In the genomic region with DNA sequence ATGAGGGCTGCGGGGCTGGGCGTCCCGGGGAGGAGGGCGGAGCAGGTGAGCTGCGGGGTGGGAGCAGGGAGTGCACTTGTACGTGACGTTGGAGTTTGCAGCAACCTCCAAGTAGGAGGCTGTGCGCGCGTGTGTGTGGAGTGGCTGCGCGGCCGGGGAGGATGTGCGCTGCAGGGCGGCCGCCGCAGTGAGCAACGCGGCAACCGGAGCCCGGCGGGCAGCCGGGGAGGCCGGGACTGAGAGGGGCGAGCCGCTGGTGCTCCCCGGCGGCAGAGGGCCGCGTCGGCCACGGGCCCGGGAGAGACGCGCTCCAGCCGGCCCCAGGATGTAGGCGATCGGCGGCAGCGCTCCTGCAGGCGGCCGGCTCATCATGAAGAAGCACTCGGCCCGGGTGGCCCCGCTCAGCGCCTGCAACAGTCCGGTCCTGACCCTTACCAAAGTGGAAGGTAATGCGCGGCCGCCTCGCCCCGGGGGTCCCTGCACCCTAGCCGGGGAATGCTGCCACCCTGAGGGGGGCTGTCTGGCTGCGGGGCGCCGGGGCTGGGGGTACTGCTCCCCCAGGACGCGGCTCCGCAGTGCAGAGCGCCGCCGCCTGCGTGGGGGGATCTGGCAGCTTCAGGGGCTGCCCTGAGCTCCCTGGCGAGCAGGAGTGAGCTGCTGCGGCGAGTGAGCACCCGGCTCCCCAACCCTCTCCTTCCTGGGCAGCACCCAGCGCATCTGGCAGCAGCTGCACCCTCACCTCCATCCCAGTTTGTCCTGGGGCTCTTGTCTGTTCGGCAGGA, we compare ENCODE assay signal across 7 cellular contexts.
DNase-seq lines count a peak whose midpoint lies in the region; ATAC-seq and TF ChIP-seq lines count a peak whose summit lies in the region.

No MANE protein-coding gene starts in this region.

- peaks cover 4% of the 10 kb centered on the region for H3K36me3 Mint-ChIP-seq in T-helper 1 cell treated with Interleukin-12 subunit alpha and Interleukin-12 subunit beta and Interleukin-4 antibody, amounts not matched to agents 30 μg/mL and 1 μg/mL, for 36 hours (ENCODE audit: low read depth)

- H3K36me3 ChIP-seq in testis (ENCODE audit: low read depth, missing control alignments) (no peaks in the 10 kb centered on the region), uterus (no peaks in the 10 kb centered on the region)

- H3K27me3 Mint-ChIP-seq in T-helper 1 cell treated with Interleukin-12 subunit alpha and Interleukin-12 subunit beta and Interleukin-4 antibody, amounts not matched to agents 30 μg/mL and 1 μg/mL, for 36 hours (ENCODE audit: low read depth) = peaks cover 37% of the 10 kb centered on the region

- H3K27ac ChIP-seq in dorsolateral prefrontal cortex (peak overlapping the region in 52 of 59 donors; percentile 32 to 90 (median 74)), testis (no peak overlapping the region), uterus (no peak overlapping the region)

- H3K4me3 ChIP-seq in dorsolateral prefrontal cortex (peak overlapping the region; percentile 36 to 80 (median 69)), testis (peak overlapping the region; percentile 18 to 48), uterus (peak overlapping the region in 1 of 2 donors; percentile 11)

- H3K27me3 ChIP-seq in dorsolateral prefrontal cortex (peaks cover 0 to 13% (median 0%) of the 10 kb centered on the region in 45 donors), testis (no peaks in the 10 kb centered on the region), uterus (peaks cover 0 to 3% of the 10 kb centered on the region in 2 donors)

- peak overlapping the region; percentile 72 for H3K4me3 Mint-ChIP-seq in T-helper 1 cell treated with Interleukin-12 subunit alpha and Interleukin-12 subunit beta and Interleukin-4 antibody, amounts not matched to agents 30 μg/mL and 1 μg/mL, for 36 hours

- WGBS in testis, 2 donors = 0 to 1% methylated on average over 20 to 32 of the region's 69 CpGs

- H3K4me1 ChIP-seq in testis (no peaks in the 10 kb centered on the region), uterus (peaks cover 0 to 10% of the 10 kb centered on the region in 2 donors)

- peaks cover 29% of the 10 kb centered on the region for H3K4me1 Mint-ChIP-seq in T-helper 1 cell treated with Interleukin-12 subunit alpha and Interleukin-12 subunit beta and Interleukin-4 antibody, amounts not matched to agents 30 μg/mL and 1 μg/mL, for 36 hours (ENCODE audit: low read depth)

- H3K9me3 Mint-ChIP-seq in T-helper 1 cell treated with Interleukin-12 subunit alpha and Interleukin-12 subunit beta and Interleukin-4 antibody, amounts not matched to agents 30 μg/mL and 1 μg/mL, for 36 hours = no peaks in the 10 kb centered on the region

- ATAC-seq in GM18519 (IDR thresholded peaks at IDR 0.05; ENCODE audit: low FRiP score, unreplicated experiment) = peak; percentile 42
- peak; percentile 40 for ATAC-seq in HG03097 (IDR thresholded peaks at IDR 0.05; ENCODE audit: low FRiP score, unreplicated experiment)

- DNase-seq in dorsolateral prefrontal cortex (peak in 8 of 10 donors; percentile 63 to 82 (median 71)), midbrain (lab: John Stamatoyannopoulos, UW) (peak; percentile 53), testis (peak; percentile 23), uterus (no peak)

- intact Hi-C loops in dorsolateral prefrontal cortex (cut with DNase I) (loop anchor here (2.0 to 5.0 kb wide), 2 partner anchors 93 to 98 kb away; no protein-coding TSS in a partner anchor), testis (cut with DNase I; ENCODE audit: low total_unique reads) (no loop called here), uterus (cut with DNase I; ENCODE audit: low total_unique reads) (no loop called here)

- no peak overlapping the region for H3K27ac Mint-ChIP-seq in T-helper 1 cell treated with Interleukin-12 subunit alpha and Interleukin-12 subunit beta and Interleukin-4 antibody, amounts not matched to agents 30 μg/mL and 1 μg/mL, for 36 hours

- TF ChIP-seq POLR2A in testis (IDR thresholded peaks at IDR 0.05) (no peak), uterus (IDR thresholded peaks at IDR 0.05) (no peak)

- no peaks in the 10 kb centered on the region for H3K9me3 ChIP-seq in testis
- no peaks in the 10 kb centered on the region for H3K9me3 ChIP-seq in uterus

- peak in 2 of 56 donors; percentile 10 to 14 for TF ChIP-seq CTCF in dorsolateral prefrontal cortex (IDR thresholded peaks at IDR 0.05 in 54 of 56, conservative IDR thresholded peaks at IDR 0.05 in 2 of 56; ENCODE audit: low read depth in 1 of 56, partially characterized antibody in 56 of 56)
- TF ChIP-seq CTCF in testis (IDR thresholded peaks at IDR 0.05) = no peak
- TF ChIP-seq CTCF in uterus (IDR thresholded peaks at IDR 0.05) = no peak

Comparison
In these comparisons a context has a peak if more than half of its experiments do, and no peak if none do; other contexts are left out.
1. DNase-seq: peak in dorsolateral prefrontal cortex (8 of 10), midbrain (single experiment) and testis (single experiment); none in uterus (0 of 2).
2. H3K27ac ChIP-seq: peak in dorsolateral prefrontal cortex (52 of 59); none in testis (0 of 2) and uterus (0 of 2).
3. intact Hi-C loops: an anchor here in dorsolateral prefrontal cortex (2.0 to 5.0 kb wide); none called in testis and uterus.